In the genomic region with DNA sequence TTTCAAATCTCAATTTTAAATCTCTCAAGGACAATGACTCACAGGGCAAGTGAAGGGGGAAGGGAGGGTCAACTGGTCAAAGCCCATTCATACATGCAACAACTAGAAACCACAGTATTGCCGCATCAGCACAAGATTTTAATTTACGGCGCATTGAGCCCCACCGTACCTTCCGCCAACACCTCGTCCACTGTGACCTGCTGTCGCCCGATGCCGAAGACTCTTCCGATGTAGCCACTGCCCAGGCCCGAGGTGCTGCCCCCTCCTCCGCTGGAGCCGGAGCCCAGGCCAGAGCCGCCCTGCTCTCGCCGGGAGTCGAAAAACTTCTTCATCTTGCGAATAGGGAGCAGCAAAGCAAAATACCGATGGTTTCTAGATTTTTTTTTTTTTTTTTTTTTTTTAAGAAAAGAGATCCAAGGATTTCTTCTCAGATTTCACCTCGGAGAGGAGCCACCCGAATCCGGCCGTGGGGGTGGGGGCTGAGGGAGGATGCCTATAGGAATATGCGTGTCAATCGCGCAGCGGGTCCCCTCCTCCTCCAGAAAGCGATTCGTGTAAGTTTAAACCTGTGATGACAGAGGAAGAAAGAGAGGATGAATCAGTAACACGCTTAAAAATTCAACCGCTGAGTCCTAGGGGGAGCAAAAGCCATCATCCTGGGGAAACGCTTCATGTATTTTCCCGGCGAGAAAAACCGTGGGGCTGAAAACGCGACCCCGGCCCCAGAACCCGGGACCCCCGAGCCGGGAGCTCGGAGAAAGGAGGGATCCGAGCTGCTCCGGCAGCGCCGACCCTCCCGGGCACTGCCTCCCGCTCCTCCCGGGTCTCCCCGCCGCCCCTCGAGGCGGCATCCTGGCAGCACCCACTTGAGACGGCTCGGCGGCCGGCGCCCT, we compare ENCODE assay signal across 8 cellular contexts. TPM values are rescaled to one million over a fixed set of nuclear protein-coding genes. Genes with fewer than 3 reads are reported as not detected.
DNase-seq lines count a peak whose midpoint lies in the region; ATAC-seq and TF ChIP-seq lines count a peak whose summit lies in the region.

No MANE protein-coding gene starts in this region.

- H3K4me1 Mint-ChIP-seq in WTC11: peaks cover 51% of the 10 kb centered on the region
- H3K4me1 Mint-ChIP-seq in central memory CD8-positive, alpha-beta T cell: peaks cover 79% of the 10 kb centered on the region

- H3K9me3 Mint-ChIP-seq in WTC11: peaks cover 6% of the 10 kb centered on the region
- H3K9me3 Mint-ChIP-seq in central memory CD8-positive, alpha-beta T cell: no peaks in the 10 kb centered on the region

- peaks cover 3% of the 10 kb centered on the region; the same call in 1 of the 2 replicates for H3K36me3 Mint-ChIP-seq in WTC11
- peaks cover 42% of the 10 kb centered on the region for H3K36me3 Mint-ChIP-seq in central memory CD8-positive, alpha-beta T cell (ENCODE audit: insufficient read depth)

- TF ChIP-seq CTCF in WTC11 (IDR thresholded peaks at IDR 0.05): no peak

- DNase-seq in NCI-H510A treated with DMSO at 0.1 percent for 48 hours (lab: John Stamatoyannopoulos, UW) (peak; percentile 38), NCI-H510A (lab: John Stamatoyannopoulos, UW) (no peak), NCI-H1417 treated with DMSO at 0.1 percent for 48 hours (lab: John Stamatoyannopoulos, UW) (peak; percentile 19), WTC11 (ENCODE audit: low spot score) (peak; percentile 69), kidney tubule cell (ENCODE audit: low spot score) (peak; percentile 78)
- peak; percentile 18 to 27 for DNase-seq in central memory CD8-positive, alpha-beta T cell (ENCODE audit: low spot score in 2 of 2)
- DNase-seq in stimulated activated CD4-positive, alpha-beta T cell treated with anti-CD3 and anti-CD28 coated beads, Interleukin-15, amount 100 ng/mL, for 24 hours: peak; percentile 83

- H3K27me3 Mint-ChIP-seq in WTC11 (ENCODE audit: low read depth): peaks cover 12% of the 10 kb centered on the region
- H3K27me3 Mint-ChIP-seq in central memory CD8-positive, alpha-beta T cell: no peaks in the 10 kb centered on the region

- POLR2A ChIA-PET in WTC11 (lab: Charles Lee): interaction anchor here (0.6 to 1.2 kb wide), 6 partner anchors 52 to 339 kb away, joined by 3 to 15 read pairs (median 3); a partner anchor contains a TSS

- H3K4me3 Mint-ChIP-seq in WTC11: peak overlapping the region; percentile 91
- H3K4me3 Mint-ChIP-seq in central memory CD8-positive, alpha-beta T cell: peak overlapping the region; percentile 92

- CTCF ChIA-PET in WTC11 (lab: Charles Lee): interaction anchor here (0.7 to 3.7 kb wide), 3 partner anchors 78 to 206 kb away, joined by 3 to 18 read pairs (median 14); a partner anchor contains a TSS

- ATAC-seq in WTC11: peak; percentile 28
- ATAC-seq in central memory CD8-positive, alpha-beta T cell (replicated peaks; ENCODE audit: extremely low read depth, poor library complexity, severe bottlenecking): no peak
- no peak for ATAC-seq in HG03095 (IDR thresholded peaks at IDR 0.05; ENCODE audit: unreplicated experiment)

- H3K27ac Mint-ChIP-seq in WTC11: peak overlapping the region; percentile 91
- peak overlapping the region; percentile 94 for H3K27ac Mint-ChIP-seq in central memory CD8-positive, alpha-beta T cell (ENCODE audit: low read depth)

TF ChIP-seq in WTC11, 78 proteins besides CTCF, POLR2A, EP300 and RAD21:
- no peak for TF ChIP-seq OVOL2 (CRISPR knock-in tag; IDR thresholded peaks at IDR 0.05; ENCODE audit: borderline replicate concordance)
- TF ChIP-seq, protein P1, sequence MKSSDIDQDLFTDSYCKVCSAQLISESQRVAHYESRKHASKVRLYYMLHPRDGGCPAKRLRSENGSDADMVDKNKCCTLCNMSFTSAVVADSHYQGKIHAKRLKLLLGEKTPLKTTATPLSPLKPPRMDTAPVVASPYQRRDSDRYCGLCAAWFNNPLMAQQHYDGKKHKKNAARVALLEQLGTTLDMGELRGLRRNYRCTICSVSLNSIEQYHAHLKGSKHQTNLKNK (CRISPR knock-in tag; IDR thresholded peaks at IDR 0.05): no peak
- peak; percentile 84 for TF ChIP-seq GABPB1 (CRISPR knock-in tag; IDR thresholded peaks at IDR 0.05)
- TF ChIP-seq KAT7 (CRISPR knock-in tag; IDR thresholded peaks at IDR 0.05; ENCODE audit: borderline replicate concordance): no peak
- TF ChIP-seq GTF2I (CRISPR knock-in tag; conservative IDR thresholded peaks at IDR 0.05): no peak

RNA-seq across cellular contexts. Expression of a gene that starts 0.6 kb away (rescaled TPM):
- 32.3 to 35.7 TPM (median 35.6 TPM) in 3 replicates for total RNA-seq in WTC11 (2021)
